Comparison of ENCODE assay signal across 1 cellular context in the genomic region with DNA sequence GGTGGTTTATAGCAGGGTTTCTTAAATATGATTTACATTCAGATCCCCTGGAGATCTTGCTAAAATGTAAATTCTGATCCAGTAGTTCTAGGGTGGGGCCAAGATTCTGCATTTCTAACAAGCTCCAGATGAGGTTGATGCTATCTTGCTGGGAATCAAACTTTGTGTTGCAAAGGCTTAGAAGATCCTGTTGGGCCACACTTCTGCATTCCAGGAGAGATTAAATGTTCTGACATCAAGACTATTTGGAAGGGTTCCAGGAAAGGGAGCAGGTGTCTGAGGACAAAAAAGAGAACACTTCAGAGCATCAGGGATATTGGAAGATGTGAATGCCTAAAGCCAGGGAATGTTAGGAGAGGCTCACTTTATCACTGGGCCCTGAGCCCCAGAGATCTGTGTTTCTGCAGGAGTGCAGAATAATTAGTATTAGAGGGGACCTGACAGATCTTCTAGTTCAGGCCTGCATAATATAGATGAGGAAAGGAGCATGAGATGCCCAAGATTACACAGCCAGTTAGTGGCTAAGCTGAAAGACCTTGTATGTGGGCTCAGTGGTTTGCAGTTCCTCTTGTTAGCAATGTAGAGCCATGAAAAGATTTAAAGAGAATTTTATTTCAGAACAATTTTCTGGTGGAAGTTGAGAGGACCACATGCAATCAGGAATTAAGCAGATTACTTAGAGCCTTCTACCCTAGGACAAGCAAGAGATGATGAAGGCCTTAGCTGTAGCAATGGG.
TF ChIP-seq lines count a peak whose summit lies in the region.

No MANE protein-coding gene starts in this region.

TF ChIP-seq in GM12878, 131 proteins besides CTCF, POLR2A, EP300 and RAD21 (continued from another document):
- TF ChIP-seq SRF (IDR thresholded peaks at IDR 0.05; ENCODE audit: low read depth in 2 of 2, low read length in 2 of 2) (no peak), EZH2 (IDR thresholded peaks at IDR 0.05; ENCODE audit: borderline replicate concordance, control insufficient read depth, low read depth, low read length) (no peak), JUND (IDR thresholded peaks at IDR 0.05; ENCODE audit: low read depth, low read length) (no peak), BACH1 (IDR thresholded peaks at IDR 0.05; ENCODE audit: borderline replicate concordance) (no peak), SIX5 (IDR thresholded peaks at IDR 0.05; ENCODE audit: low read depth, low read length, severe bottlenecking) (no peak), RUNX3 (IDR thresholded peaks at IDR 0.05; ENCODE audit: low read length) (peak; percentile 38), SREBF1 (IDR thresholded peaks at IDR 0.05; ENCODE audit: low read length) (no peak), IKZF1 (conservative IDR thresholded peaks at IDR 0.05) (no peak), WRNIP1 (IDR thresholded peaks at IDR 0.05; ENCODE audit: borderline replicate concordance, low read depth, low read length) (no peak), ATF7 (IDR thresholded peaks at IDR 0.05; ENCODE audit: low read depth) (no peak), BHLHE40 (IDR thresholded peaks at IDR 0.05; ENCODE audit: borderline replicate concordance in 1 of 2, low read depth in 2 of 2, low read length in 1 of 2) (no peak), CHD4 (IDR thresholded peaks at IDR 0.05) (no peak), SPI1 (IDR thresholded peaks at IDR 0.05; ENCODE audit: borderline replicate concordance, insufficient read depth, low read depth, low read length) (peak; percentile 51; the same call in 1 of the 2 replicates), PML (IDR thresholded peaks at IDR 0.05; ENCODE audit: low read length) (no peak)
- TF ChIP-seq, protein P1, sequence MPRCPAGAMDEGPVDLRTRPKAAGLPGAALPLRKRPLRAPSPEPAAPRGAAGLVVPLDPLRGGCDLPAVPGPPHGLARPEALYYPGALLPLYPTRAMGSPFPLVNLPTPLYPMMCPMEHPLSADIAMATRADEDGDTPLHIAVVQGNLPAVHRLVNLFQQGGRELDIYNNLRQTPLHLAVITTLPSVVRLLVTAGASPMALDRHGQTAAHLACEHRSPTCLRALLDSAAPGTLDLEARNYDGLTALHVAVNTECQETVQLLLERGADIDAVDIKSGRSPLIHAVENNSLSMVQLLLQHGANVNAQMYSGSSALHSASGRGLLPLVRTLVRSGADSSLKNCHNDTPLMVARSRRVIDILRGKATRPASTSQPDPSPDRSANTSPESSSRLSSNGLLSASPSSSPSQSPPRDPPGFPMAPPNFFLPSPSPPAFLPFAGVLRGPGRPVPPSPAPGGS (IDR thresholded peaks at IDR 0.05; ENCODE audit: borderline replicate concordance, insufficient read depth, low read depth, low read length, poor library complexity, severe bottlenecking), result no peak
